13 cellular contexts compared by ENCODE assay signal in the genomic region with DNA sequence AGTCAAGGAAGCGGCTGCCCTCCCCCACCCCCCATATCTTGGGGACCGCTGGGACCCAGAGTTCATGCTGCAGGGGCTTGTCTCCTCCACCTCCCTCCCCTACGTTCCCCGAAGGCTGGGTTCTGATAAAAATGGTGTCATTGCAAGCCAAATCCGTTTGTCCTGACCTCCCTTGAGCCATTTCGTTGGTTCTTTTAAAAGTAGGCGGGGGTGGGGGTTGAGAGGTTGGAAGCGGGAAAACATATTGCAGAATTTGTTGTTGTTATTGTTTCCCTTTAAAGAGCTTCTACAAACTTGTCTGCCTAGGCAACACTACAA. TPM values are rescaled to one million over a fixed set of nuclear protein-coding genes. Genes with fewer than 3 reads are reported as not detected.
DNase-seq lines count a peak whose midpoint lies in the region; ATAC-seq and TF ChIP-seq lines count a peak whose summit lies in the region.
"Had no signal": no experiment of that assay in that cellular context is flagged by ENCODE, and none has a peak within 500 bp of the region (broad histone marks: within the 10 kb centered on the region; RNA-seq: fewer than 3 reads in every experiment).

No MANE protein-coding gene starts in this region.

- intact Hi-C loops in PC-3 (cut with micrococcal nuclease) (no loop called here), sigmoid colon (cut with DNase I) (no loop called here)

- H4K91ac ChIP-seq in neuronal stem cell (ENCODE audit: low read depth, low read length, poor library complexity) = no peak overlapping the region

- H3K27me3 ChIP-seq in PC-3 (ENCODE audit: low read length) = no peaks in the 10 kb centered on the region
- H3K27me3 ChIP-seq in neuronal stem cell (ENCODE audit: control insufficient read depth in 3 of 3, insufficient read depth in 3 of 3, low read depth in 1 of 3, low read length in 3 of 3) = peaks cover 0 to 78% (median 7%) of the 10 kb centered on the region in 3 experiments
- H3K27me3 ChIP-seq in sigmoid colon = peaks cover 18 to 35% (median 26%) of the 10 kb centered on the region in 3 donors

- H3K36me3 ChIP-seq in PC-3 (ENCODE audit: low read depth, low read length) (no peaks in the 10 kb centered on the region), neuronal stem cell (replicated peaks in 1 of 2; ENCODE audit: control insufficient read depth in 2 of 2, insufficient read depth in 2 of 2, low read length in 2 of 2) (no peaks in the 10 kb centered on the region), sigmoid colon (no peaks in the 10 kb centered on the region)

- H3F3A ChIP-seq in PC-3 (ENCODE audit: low read length, unreplicated experiment) = no peaks in the 10 kb centered on the region

- no peak overlapping the region for H2BK15ac ChIP-seq in neuronal stem cell (ENCODE audit: low read length)

- H2BK5ac ChIP-seq in neuronal stem cell (ENCODE audit: low read length) = no peak overlapping the region

- H3K9ac ChIP-seq in PC-3 (ENCODE audit: low read length) (no peak overlapping the region), neuronal stem cell (ENCODE audit: low read depth, low read length, poor library complexity) (peak overlapping the region; percentile 87)

- H2AFZ ChIP-seq in PC-3 (ENCODE audit: low read length) (peak overlapping the region; percentile 66), neuronal stem cell (ENCODE audit: low read length) (peak overlapping the region; percentile 78)

- H3K9me2 ChIP-seq in PC-3 (replicated peaks; ENCODE audit: low read length) = no peaks in the 10 kb centered on the region

- no CpG with 5 or more reads among the region's 8 CpGs for WGBS in neuronal stem cell (ENCODE audit: extremely low coverage in 2 of 2, insufficient read length in 2 of 2, insufficient replicate concordance in 1 of 2), 2 donors
- 5 to 8% methylated on average over 8 of the region's 8 CpGs for WGBS in sigmoid colon, 2 donors

- CTCF ChIA-PET in PC-3 (lab: Charles Lee) = no interaction called here

- H3K4me3 ChIP-seq in PC-3 (ENCODE audit: low read length) (peak overlapping the region; percentile 48), epithelial cell of proximal tubule (ENCODE audit: low read depth, low read length) (peak overlapping the region; percentile 52), neuronal stem cell (ENCODE audit: low read length in 2 of 2) (peak overlapping the region in 1 of 2 donors; percentile 93), sigmoid colon (peak overlapping the region in 1 of 4 donors; percentile 5)
- H3K4me3 ChIP-seq: lung had no signal

- H4K8ac ChIP-seq in neuronal stem cell (ENCODE audit: low read depth, low read length) = no peak overlapping the region

- no peak overlapping the region for H2BK120ac ChIP-seq in neuronal stem cell (ENCODE audit: low read depth, low read length)

- H3K14ac ChIP-seq in neuronal stem cell (ENCODE audit: low read length) = peak overlapping the region; percentile 27

- DNase-seq in GM10266 (ENCODE audit: extremely low spot score) (peak; percentile 25), PC-3 (no peak), epithelial cell of proximal tubule (ENCODE audit: low read depth) (no peak), neuronal stem cell (ENCODE audit: low spot score) (no peak), activated gamma-delta T cell (lab: John Stamatoyannopoulos, UW) (no peak), Kasumi-1 (lab: John Stamatoyannopoulos, UW) (no peak), sigmoid colon (no peak)
- DNase-seq: activated effector memory CD4-positive, alpha-beta T cell treated with Interleukin-2 at 50 U/mL for 16 hours; cortex of kidney; foreskin melanocyte had no signal

- no peak overlapping the region for H3K4ac ChIP-seq in neuronal stem cell (ENCODE audit: low read length)

- H2AK5ac ChIP-seq in neuronal stem cell (ENCODE audit: low read depth, low read length) = no peak overlapping the region

- H3K18ac ChIP-seq in neuronal stem cell (ENCODE audit: low read length) = peak overlapping the region; percentile 91

- TF ChIP-seq POLR2A in sigmoid colon (IDR thresholded peaks at IDR 0.05) = no peak

- H3K79me1 ChIP-seq in neuronal stem cell (ENCODE audit: low read depth, low read length) = peaks cover 2% of the 10 kb centered on the region

- H3K23ac ChIP-seq in neuronal stem cell (ENCODE audit: low read depth, low read length, poor library complexity) = no peak overlapping the region

- H3K79me2 ChIP-seq in PC-3 (ENCODE audit: low read length) = no peaks in the 10 kb centered on the region

- TF ChIP-seq CTCF in GM10266 (IDR thresholded peaks at IDR 0.05; ENCODE audit: control insufficient read depth, insufficient read depth, low read depth, missing control alignments) (no peak), PC-3 (conservative IDR thresholded peaks at IDR 0.05; ENCODE audit: low read depth, low read length) (no peak), epithelial cell of proximal tubule (conservative IDR thresholded peaks at IDR 0.05; ENCODE audit: low read depth, low read length) (no peak), sigmoid colon (IDR thresholded peaks at IDR 0.05) (no peak)

- POLR2A ChIA-PET in PC-3 (lab: Charles Lee; ENCODE audit: unreplicated experiment) = no interaction called here

- H2BK12ac ChIP-seq in neuronal stem cell (ENCODE audit: low read length) = no peak overlapping the region

- H4K20me1 ChIP-seq in PC-3 (ENCODE audit: low read length) = no peaks in the 10 kb centered on the region

- TF ChIP-seq EP300 in sigmoid colon (IDR thresholded peaks at IDR 0.05) = no peak

- H3K4me2 ChIP-seq in PC-3 (ENCODE audit: low read length) (peak overlapping the region; percentile 76), neuronal stem cell (ENCODE audit: insufficient read depth, low read length, poor library complexity, severe bottlenecking) (peak overlapping the region; percentile 63)

- H3K27ac ChIP-seq in PC-3 (ENCODE audit: low read length) (0 out of 2 replicates have a peak overlapping the region, but pooled peaks have one; percentile 5), neuronal stem cell (replicated peaks; ENCODE audit: low read length) (no peak overlapping the region), sigmoid colon (no peak overlapping the region)

- no peaks in the 10 kb centered on the region for H3K9me3 ChIP-seq in PC-3 (ENCODE audit: low read length)
- H3K9me3 ChIP-seq in neuronal stem cell (replicated peaks in 1 of 2; ENCODE audit: control insufficient read depth in 2 of 2, insufficient read depth in 1 of 2, low read depth in 1 of 2, low read length in 2 of 2) = no peaks in the 10 kb centered on the region
- H3K9me3 ChIP-seq in sigmoid colon = no peaks in the 10 kb centered on the region

- ATAC-seq in PC-3 (no peak), GM21423 (IDR thresholded peaks at IDR 0.05; ENCODE audit: unreplicated experiment) (no peak)

- no TSS peak for BruUV-seq in PC-3 (replicated peaks; lab: Mats Ljungman, UMichigan)

- H3K4me1 ChIP-seq in PC-3 (ENCODE audit: insufficient read depth, low read length) (peaks cover 21% of the 10 kb centered on the region), neuronal stem cell (ENCODE audit: control insufficient read depth in 2 of 2, insufficient read depth in 1 of 2, low read depth in 1 of 2, low read length in 2 of 2) (peaks cover 0 to 2% of the 10 kb centered on the region in 2 donors), sigmoid colon (peaks cover 0 to 14% (median 11%) of the 10 kb centered on the region in 4 donors)

RNA-seq across cellular contexts. Expression of a gene that starts 0.7 kb away (rescaled TPM):
- not detected in 2 replicates for total RNA-seq in PC-3 (2014; rRNA removed)
- total RNA-seq in epithelial cell of proximal tubule = 24.3 and 65.2 TPM in 2 replicates
- polyA plus RNA-seq in neuronal stem cell (2013, experiment 1 of 2) = 47.8 TPM
- polyA plus RNA-seq in neuronal stem cell (2013, experiment 2 of 2) = 46.6 TPM
- 1 to 10 TPM in 1 of 4 donors, under 1 TPM in 1, not detected in 2; 0.36 to 1.5 TPM for total RNA-seq in sigmoid colon
- under 1 TPM in 1 of 3 donors, not detected in 2; 0.20 TPM for polyA plus RNA-seq in sigmoid colon
- total RNA-seq: SK-MEL-5 had no signal

Comparison
In these comparisons a context has a peak if more than half of its experiments do, and no peak if none do; other contexts are left out.
1. RNA of a gene that starts 0.7 kb away (total RNA-seq): 24.3 to 65.2 TPM in epithelial cell of proximal tubule; 0.36 to 1.5 TPM in sigmoid colon and not detected in PC-3; every median in the first group is over 10 times any median in the second.